In genomic region chr19:45972944-45973525, GRCh38 we compare ENCODE assay signal across 2 cellular contexts.
TF ChIP-seq lines count a peak whose summit lies in the region.

No MANE protein-coding gene starts in this region.

TF ChIP-seq in A549, 52 proteins besides CTCF, POLR2A, EP300 and RAD21:
- TF ChIP-seq NFE2L2 (conservative IDR thresholded peaks at IDR 0.05; ENCODE audit: low read length) (no peak), FOSL2 (IDR thresholded peaks at IDR 0.05) (no peak), FOSL2 (CRISPR knock-in tag; IDR thresholded peaks at IDR 0.05) (no peak), RARB (CRISPR knock-in tag; IDR thresholded peaks at IDR 0.05) (no peak), TP53 (CRISPR knock-in tag; IDR thresholded peaks at IDR 0.05) (no peak), MAZ (IDR thresholded peaks at IDR 0.05; ENCODE audit: borderline replicate concordance, low read depth, low read length) (no peak), EHF (CRISPR knock-in tag; IDR thresholded peaks at IDR 0.05) (no peak), JUN (IDR thresholded peaks at IDR 0.05) (no peak), HDAC2 (IDR thresholded peaks at IDR 0.05) (no peak), KDM1A (IDR thresholded peaks at IDR 0.05; ENCODE audit: low read depth) (no peak), EHMT2 (IDR thresholded peaks at IDR 0.05; ENCODE audit: low read depth) (no peak), CBX8 (IDR thresholded peaks at IDR 0.05) (no peak), POLR2AphosphoS2 (conservative IDR thresholded peaks at IDR 0.05; ENCODE audit: low read length) (no peak), BHLHE40 (IDR thresholded peaks at IDR 0.05; ENCODE audit: low read depth, low read length) (no peak), ESRRA (IDR thresholded peaks at IDR 0.05; ENCODE audit: borderline replicate concordance, low read length) (no peak), PHF8 (IDR thresholded peaks at IDR 0.05; ENCODE audit: borderline replicate concordance, low read depth) (no peak), CEBPB (IDR thresholded peaks at IDR 0.05) (no peak)
- TF ChIP-seq, protein P1, sequence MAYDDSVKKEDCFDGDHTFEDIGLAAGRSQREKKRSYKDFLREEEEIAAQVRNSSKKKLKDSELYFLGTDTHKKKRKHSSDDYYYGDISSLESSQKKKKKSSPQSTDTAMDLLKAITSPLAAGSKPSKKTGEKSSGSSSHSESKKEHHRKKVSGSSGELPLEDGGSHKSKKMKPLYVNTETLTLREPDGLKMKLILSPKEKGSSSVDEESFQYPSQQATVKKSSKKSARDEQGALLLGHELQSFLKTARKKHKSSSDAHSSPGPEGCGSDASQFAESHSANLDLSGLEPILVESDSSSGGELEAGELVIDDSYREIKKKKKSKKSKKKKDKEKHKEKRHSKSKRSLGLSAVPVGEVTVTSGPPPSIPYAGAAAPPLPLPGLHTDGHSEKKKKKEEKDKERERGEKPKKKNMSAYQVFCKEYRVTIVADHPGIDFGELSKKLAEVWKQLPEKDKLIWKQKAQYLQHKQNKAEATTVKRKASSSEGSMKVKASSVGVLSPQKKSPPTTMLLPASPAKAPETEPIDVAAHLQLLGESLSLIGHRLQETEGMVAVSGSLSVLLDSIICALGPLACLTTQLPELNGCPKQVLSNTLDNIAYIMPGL (CRISPR knock-in tag; IDR thresholded peaks at IDR 0.05; ENCODE audit: borderline replicate concordance) = no peak
TF ChIP-seq in A549: peak in this region for 0.

TF ChIP-seq in neural cell, 6 proteins besides CTCF, POLR2A, EP300 and RAD21:
- TF ChIP-seq MXI1 (conservative IDR thresholded peaks at IDR 0.05; ENCODE audit: poor library complexity, severe bottlenecking) (no peak), SMC3 (conservative IDR thresholded peaks at IDR 0.05; ENCODE audit: poor library complexity) (no peak)
